In the genomic region with DNA sequence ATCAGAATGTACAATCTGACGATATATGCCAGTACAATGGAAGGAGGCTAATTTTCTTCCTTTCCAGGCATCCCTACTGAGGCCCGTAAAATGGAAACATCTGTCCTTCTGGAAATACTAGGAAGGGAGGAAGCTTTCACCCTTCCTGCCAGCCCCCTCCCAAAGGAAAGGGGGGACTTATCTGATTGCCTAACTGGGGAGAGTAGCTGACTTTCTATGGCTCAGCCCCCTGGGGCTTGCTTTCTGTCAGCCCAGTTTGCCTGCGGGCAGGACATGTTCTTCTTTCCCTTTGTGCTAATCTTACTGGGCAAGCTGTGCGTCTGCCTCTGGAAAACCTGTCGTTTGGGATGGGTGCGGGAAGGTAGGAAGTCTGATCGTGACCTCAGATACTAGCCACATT, we compare ENCODE assay signal across 24 cellular contexts.
DNase-seq lines count a peak whose midpoint lies in the region; ATAC-seq, FAIRE-seq and TF ChIP-seq lines count a peak whose summit lies in the region.
"Had no signal": no experiment of that assay in that cellular context is flagged by ENCODE, and none has a peak within 500 bp of the region (broad histone marks: within the 10 kb centered on the region; RNA-seq: fewer than 3 reads in every experiment).

No MANE protein-coding gene starts in this region.

- DNase-seq in ELF-1 (ENCODE audit: low read depth, low spot score): peak; percentile 81
- DNase-seq in islet precursor cell: peak; percentile 72
- no peak for DNase-seq in type B pancreatic cell (ENCODE audit: extremely low spot score, unreplicated experiment)
- no peak for DNase-seq in left lobe of liver (ENCODE audit: low spot score)
- no peak for DNase-seq in activated T-cell treated with anti-CD3 and anti-CD28 coated beads, Interleukin-2, amount 50 U/mL, for 4 hours
- DNase-seq in pancreas: no peak
- DNase-seq: AML-193; C1 segment of cervical spinal cord; CD4-positive, alpha-beta memory T cell; COR-L47; DMS79; KG1; MG63; NCI-H1105 treated with DMSO at 0.1 percent for 48 hours; NCI-H1694; NCI-H2029 treated with DMSO at 0.1 percent for 48 hours; NCI-H446 treated with DMSO at 0.1 percent for 48 hours; NCI-H526; Right ventricle myocardium superior; RPMI8226 had no signal

- no peak overlapping the region for H3K27ac ChIP-seq in pancreas
- H3K27ac ChIP-seq: SJSA1 had no signal

- H3K4me1 Mint-ChIP-seq in type B pancreatic cell (ENCODE audit: unreplicated experiment): peaks cover 49% of the 10 kb centered on the region
- H3K4me1 Mint-ChIP-seq in activated T-cell treated with anti-CD3 and anti-CD28 coated beads, Interleukin-2, amount 50 U/mL, for 4 hours (ENCODE audit: low read depth): peaks cover 4% of the 10 kb centered on the region

- H3K27me3 ChIP-seq in pancreas: no peaks in the 10 kb centered on the region
- H3K27me3 ChIP-seq: MG63, SJSA1 had no signal

- H3K27ac Mint-ChIP-seq in type B pancreatic cell: peak overlapping the region; percentile 10
- H3K27ac Mint-ChIP-seq: CD4-positive, alpha-beta memory T cell had no signal

- no peak overlapping the region for H3K4me3 Mint-ChIP-seq in type B pancreatic cell
- no peak overlapping the region for H3K4me3 Mint-ChIP-seq in activated T-cell treated with anti-CD3 and anti-CD28 coated beads, Interleukin-2, amount 50 U/mL, for 4 hours
- H3K4me3 Mint-ChIP-seq: CD4-positive, alpha-beta memory T cell had no signal

- no peaks in the 10 kb centered on the region for H3K36me3 Mint-ChIP-seq in type B pancreatic cell
- no peaks in the 10 kb centered on the region for H3K36me3 Mint-ChIP-seq in activated T-cell treated with anti-CD3 and anti-CD28 coated beads, Interleukin-2, amount 50 U/mL, for 4 hours (ENCODE audit: insufficient read depth)
- H3K36me3 Mint-ChIP-seq: CD4-positive, alpha-beta memory T cell had no signal

- H3K36me3 ChIP-seq in pancreas: no peaks in the 10 kb centered on the region
- H3K36me3 ChIP-seq: MG63, SJSA1 had no signal

- no peak overlapping the region for H3K4me3 ChIP-seq in pancreas
- H3K4me3 ChIP-seq: MG63, SJSA1 had no signal

- intact Hi-C loops in pancreas (cut with DNase I): no loop called here

- H3K9me3 Mint-ChIP-seq in type B pancreatic cell: peaks cover 5% of the 10 kb centered on the region
- H3K9me3 Mint-ChIP-seq in activated T-cell treated with anti-CD3 and anti-CD28 coated beads, Interleukin-2, amount 50 U/mL, for 4 hours: no peaks in the 10 kb centered on the region

- ATAC-seq in SK-N-SH treated with all-trans-retinoic acid at 6 μM for 48 hours (peak; percentile 5; the same call in 1 of the 3 replicates), left lobe of liver (no peak), pancreas (no peak)
- ATAC-seq in activated T-cell treated with anti-CD3 and anti-CD28 coated beads, Interleukin-2, amount 50 U/mL, for 4 hours: no peak
- ATAC-seq: HCT116 had no signal

- no peaks in the 10 kb centered on the region for H3K27me3 Mint-ChIP-seq in type B pancreatic cell
- H3K27me3 Mint-ChIP-seq in activated T-cell treated with anti-CD3 and anti-CD28 coated beads, Interleukin-2, amount 50 U/mL, for 4 hours (ENCODE audit: low read depth): no peaks in the 10 kb centered on the region

- TF ChIP-seq CTCF in type B pancreatic cell (conservative IDR thresholded peaks at IDR 0.05) (no peak), pancreas (IDR thresholded peaks at IDR 0.05) (no peak)

- H3K4me1 ChIP-seq in pancreas: no peaks in the 10 kb centered on the region

- no peaks in the 10 kb centered on the region for H3K9me3 ChIP-seq in pancreas
- H3K9me3 ChIP-seq: MG63, SJSA1 had no signal

- no peak for FAIRE-seq in pancreas (lab: Jason Lieb, UNC)
- FAIRE-seq: A204.1 had no signal

- 83 to 88% methylated on average over 7 of the region's 7 CpGs for WGBS in pancreas, 2 donors

TF ChIP-seq in SK-N-SH treated with all-trans-retinoic acid at 6 μM for 48 hours, 23 proteins besides CTCF, POLR2A, EP300 and RAD21:
- TF ChIP-seq, protein P1, sequence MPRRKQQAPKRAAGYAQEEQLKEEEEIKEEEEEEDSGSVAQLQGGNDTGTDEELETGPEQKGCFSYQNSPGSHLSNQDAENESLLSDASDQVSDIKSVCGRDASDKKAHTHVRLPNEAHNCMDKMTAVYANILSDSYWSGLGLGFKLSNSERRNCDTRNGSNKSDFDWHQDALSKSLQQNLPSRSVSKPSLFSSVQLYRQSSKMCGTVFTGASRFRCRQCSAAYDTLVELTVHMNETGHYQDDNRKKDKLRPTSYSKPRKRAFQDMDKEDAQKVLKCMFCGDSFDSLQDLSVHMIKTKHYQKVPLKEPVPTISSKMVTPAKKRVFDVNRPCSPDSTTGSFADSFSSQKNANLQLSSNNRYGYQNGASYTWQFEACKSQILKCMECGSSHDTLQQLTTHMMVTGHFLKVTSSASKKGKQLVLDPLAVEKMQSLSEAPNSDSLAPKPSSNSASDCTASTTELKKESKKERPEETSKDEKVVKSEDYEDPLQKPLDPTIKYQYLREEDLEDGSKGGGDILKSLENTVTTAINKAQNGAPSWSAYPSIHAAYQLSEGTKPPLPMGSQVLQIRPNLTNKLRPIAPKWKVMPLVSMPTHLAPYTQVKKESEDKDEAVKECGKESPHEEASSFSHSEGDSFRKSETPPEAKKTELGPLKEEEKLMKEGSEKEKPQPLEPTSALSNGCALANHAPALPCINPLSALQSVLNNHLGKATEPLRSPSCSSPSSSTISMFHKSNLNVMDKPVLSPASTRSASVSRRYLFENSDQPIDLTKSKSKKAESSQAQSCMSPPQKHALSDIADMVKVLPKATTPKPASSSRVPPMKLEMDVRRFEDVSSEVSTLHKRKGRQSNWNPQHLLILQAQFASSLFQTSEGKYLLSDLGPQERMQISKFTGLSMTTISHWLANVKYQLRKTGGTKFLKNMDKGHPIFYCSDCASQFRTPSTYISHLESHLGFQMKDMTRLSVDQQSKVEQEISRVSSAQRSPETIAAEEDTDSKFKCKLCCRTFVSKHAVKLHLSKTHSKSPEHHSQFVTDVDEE (CRISPR knock-in tag; IDR thresholded peaks at IDR 0.05): peak; percentile 55; the same call in 1 of the 2 replicates
- TF ChIP-seq ZFP30 (CRISPR knock-in tag; IDR thresholded peaks at IDR 0.05) (0 out of 2 replicates have a peak, but pooled peaks have one; percentile 30), CSDC2 (CRISPR knock-in tag; IDR thresholded peaks at IDR 0.05) (no peak), BACH2 (CRISPR knock-in tag; IDR thresholded peaks at IDR 0.05; ENCODE audit: borderline replicate concordance) (no peak), TCF4 (CRISPR knock-in tag; IDR thresholded peaks at IDR 0.05; ENCODE audit: borderline replicate concordance) (peak; percentile 87), ZNF70 (CRISPR knock-in tag; IDR thresholded peaks at IDR 0.05) (0 out of 2 replicates have a peak, but pooled peaks have one; percentile 61), PPARA (CRISPR knock-in tag; IDR thresholded peaks at IDR 0.05; ENCODE audit: borderline replicate concordance) (no peak)

Comparison
In these comparisons a context has a peak if more than half of its experiments do, and no peak if none do; other contexts are left out.
1. DNase-seq: peak in ELF-1 (single experiment) and islet precursor cell (single experiment); none in type B pancreatic cell (single experiment), left lobe of liver (single experiment), activated T-cell treated with anti-CD3 and anti-CD28 coated beads, Interleukin-2, amount 50 U/mL, for 4 hours (single experiment) and pancreas (0 of 6).